ENCODE assay signal across 1 cellular context in genomic region chr12:1661553-1662335, GRCh38.
TF ChIP-seq lines count a peak whose summit lies in the region.

No MANE protein-coding gene starts in this region.

TF ChIP-seq in K562, 482 proteins besides CTCF, POLR2A, EP300 and RAD21 (continued from another document and continues in another):
- TF ChIP-seq BCOR (IDR thresholded peaks at IDR 0.05) (no peak), TAF1 (IDR thresholded peaks at IDR 0.05; ENCODE audit: control insufficient read depth, extremely low read depth, insufficient read depth, low read length, severe bottlenecking) (peak; percentile 50), MYBL2 (IDR thresholded peaks at IDR 0.05; ENCODE audit: low read depth) (no peak), MYBL2 (CRISPR knock-in tag; IDR thresholded peaks at IDR 0.05; ENCODE audit: borderline replicate concordance) (no peak), ZNF174 (CRISPR knock-in tag; IDR thresholded peaks at IDR 0.05) (no peak), ZNF184 (CRISPR knock-in tag; IDR thresholded peaks at IDR 0.05) (no peak), ZNF766 (CRISPR knock-in tag; conservative IDR thresholded peaks at IDR 0.05) (no peak), MEF2A (IDR thresholded peaks at IDR 0.05; ENCODE audit: control insufficient read depth, low read depth, low read length) (no peak), SNIP1 (IDR thresholded peaks at IDR 0.05; ENCODE audit: low read depth) (no peak), BRD9 (IDR thresholded peaks at IDR 0.05; ENCODE audit: low read depth, partially characterized antibody) (no peak), ZNF644 (tag; IDR thresholded peaks at IDR 0.05; ENCODE audit: low read depth) (no peak), XRCC4 (IDR thresholded peaks at IDR 0.05; ENCODE audit: extremely low read depth, insufficient read depth, insufficient read length) (no peak), TEAD2 (tag; IDR thresholded peaks at IDR 0.05) (no peak), DMBX1 (CRISPR knock-in tag; IDR thresholded peaks at IDR 0.05; ENCODE audit: borderline replicate concordance) (no peak), EWSR1 (IDR thresholded peaks at IDR 0.05; ENCODE audit: borderline replicate concordance, low read depth, partially characterized antibody) (no peak), CHD2 (IDR thresholded peaks at IDR 0.05; ENCODE audit: low read depth, low read length) (peak; percentile 30; the same call in 1 of the 2 replicates), EHMT2 (IDR thresholded peaks at IDR 0.05) (no peak), PHB2 (IDR thresholded peaks at IDR 0.05; ENCODE audit: low read depth) (no peak), EP400 (IDR thresholded peaks at IDR 0.05) (peak; percentile 74; the same call in 1 of the 2 replicates), ZNF121 (CRISPR knock-in tag; conservative IDR thresholded peaks at IDR 0.05) (no peak), ZNF586 (CRISPR knock-in tag; conservative IDR thresholded peaks at IDR 0.05) (no peak), ZNF699 (CRISPR knock-in tag; IDR thresholded peaks at IDR 0.05; ENCODE audit: insufficient replicate concordance) (no peak), RBM15 (IDR thresholded peaks at IDR 0.05; ENCODE audit: insufficient read depth, low read length) (no peak), ZZZ3 (IDR thresholded peaks at IDR 0.05) (no peak), TGIF2 (CRISPR knock-in tag; IDR thresholded peaks at IDR 0.05) (no peak), CREBBP (IDR thresholded peaks at IDR 0.05; ENCODE audit: low read depth, low read length) (no peak), SMARCA4 (IDR thresholded peaks at IDR 0.05) (no peak), ZNF75A (CRISPR knock-in tag; IDR thresholded peaks at IDR 0.05) (no peak), FOXA3 (CRISPR knock-in tag; conservative IDR thresholded peaks at IDR 0.05 in 1 of 2, IDR thresholded peaks at IDR 0.05 in 1 of 2) (no peak), ZNF280A (IDR thresholded peaks at IDR 0.05; ENCODE audit: low read depth, partially characterized antibody) (no peak), SP1 (CRISPR knock-in tag; IDR thresholded peaks at IDR 0.05) (peak; percentile 51), TCF7 (IDR thresholded peaks at IDR 0.05; ENCODE audit: borderline replicate concordance) (no peak), PHF8 (IDR thresholded peaks at IDR 0.05; ENCODE audit: borderline replicate concordance, low read length) (peak; percentile 52; the same call in 1 of the 2 replicates), THAP7 (CRISPR knock-in tag; IDR thresholded peaks at IDR 0.05) (no peak)
- TF ChIP-seq, protein P1, sequence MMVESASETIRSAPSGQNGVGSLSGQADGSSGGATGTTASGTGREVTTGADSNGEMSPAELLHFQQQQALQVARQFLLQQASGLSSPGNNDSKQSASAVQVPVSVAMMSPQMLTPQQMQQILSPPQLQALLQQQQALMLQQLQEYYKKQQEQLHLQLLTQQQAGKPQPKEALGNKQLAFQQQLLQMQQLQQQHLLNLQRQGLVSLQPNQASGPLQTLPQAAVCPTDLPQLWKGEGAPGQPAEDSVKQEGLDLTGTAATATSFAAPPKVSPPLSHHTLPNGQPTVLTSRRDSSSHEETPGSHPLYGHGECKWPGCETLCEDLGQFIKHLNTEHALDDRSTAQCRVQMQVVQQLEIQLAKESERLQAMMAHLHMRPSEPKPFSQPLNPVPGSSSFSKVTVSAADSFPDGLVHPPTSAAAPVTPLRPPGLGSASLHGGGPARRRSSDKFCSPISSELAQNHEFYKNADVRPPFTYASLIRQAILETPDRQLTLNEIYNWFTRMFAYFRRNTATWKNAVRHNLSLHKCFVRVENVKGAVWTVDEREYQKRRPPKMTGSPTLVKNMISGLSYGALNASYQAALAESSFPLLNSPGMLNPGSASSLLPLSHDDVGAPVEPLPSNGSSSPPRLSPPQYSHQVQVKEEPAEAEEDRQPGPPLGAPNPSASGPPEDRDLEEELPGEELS (CRISPR knock-in tag; IDR thresholded peaks at IDR 0.05; ENCODE audit: borderline replicate concordance): no peak
- TF ChIP-seq, protein P2, sequence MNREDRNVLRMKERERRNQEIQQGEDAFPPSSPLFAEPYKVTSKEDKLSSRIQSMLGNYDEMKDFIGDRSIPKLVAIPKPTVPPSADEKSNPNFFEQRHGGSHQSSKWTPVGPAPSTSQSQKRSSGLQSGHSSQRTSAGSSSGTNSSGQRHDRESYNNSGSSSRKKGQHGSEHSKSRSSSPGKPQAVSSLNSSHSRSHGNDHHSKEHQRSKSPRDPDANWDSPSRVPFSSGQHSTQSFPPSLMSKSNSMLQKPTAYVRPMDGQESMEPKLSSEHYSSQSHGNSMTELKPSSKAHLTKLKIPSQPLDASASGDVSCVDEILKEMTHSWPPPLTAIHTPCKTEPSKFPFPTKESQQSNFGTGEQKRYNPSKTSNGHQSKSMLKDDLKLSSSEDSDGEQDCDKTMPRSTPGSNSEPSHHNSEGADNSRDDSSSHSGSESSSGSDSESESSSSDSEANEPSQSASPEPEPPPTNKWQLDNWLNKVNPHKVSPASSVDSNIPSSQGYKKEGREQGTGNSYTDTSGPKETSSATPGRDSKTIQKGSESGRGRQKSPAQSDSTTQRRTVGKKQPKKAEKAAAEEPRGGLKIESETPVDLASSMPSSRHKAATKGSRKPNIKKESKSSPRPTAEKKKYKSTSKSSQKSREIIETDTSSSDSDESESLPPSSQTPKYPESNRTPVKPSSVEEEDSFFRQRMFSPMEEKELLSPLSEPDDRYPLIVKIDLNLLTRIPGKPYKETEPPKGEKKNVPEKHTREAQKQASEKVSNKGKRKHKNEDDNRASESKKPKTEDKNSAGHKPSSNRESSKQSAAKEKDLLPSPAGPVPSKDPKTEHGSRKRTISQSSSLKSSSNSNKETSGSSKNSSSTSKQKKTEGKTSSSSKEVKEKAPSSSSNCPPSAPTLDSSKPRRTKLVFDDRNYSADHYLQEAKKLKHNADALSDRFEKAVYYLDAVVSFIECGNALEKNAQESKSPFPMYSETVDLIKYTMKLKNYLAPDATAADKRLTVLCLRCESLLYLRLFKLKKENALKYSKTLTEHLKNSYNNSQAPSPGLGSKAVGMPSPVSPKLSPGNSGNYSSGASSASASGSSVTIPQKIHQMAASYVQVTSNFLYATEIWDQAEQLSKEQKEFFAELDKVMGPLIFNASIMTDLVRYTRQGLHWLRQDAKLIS (CRISPR knock-in tag; IDR thresholded peaks at IDR 0.05): no peak
- TF ChIP-seq, protein P3, sequence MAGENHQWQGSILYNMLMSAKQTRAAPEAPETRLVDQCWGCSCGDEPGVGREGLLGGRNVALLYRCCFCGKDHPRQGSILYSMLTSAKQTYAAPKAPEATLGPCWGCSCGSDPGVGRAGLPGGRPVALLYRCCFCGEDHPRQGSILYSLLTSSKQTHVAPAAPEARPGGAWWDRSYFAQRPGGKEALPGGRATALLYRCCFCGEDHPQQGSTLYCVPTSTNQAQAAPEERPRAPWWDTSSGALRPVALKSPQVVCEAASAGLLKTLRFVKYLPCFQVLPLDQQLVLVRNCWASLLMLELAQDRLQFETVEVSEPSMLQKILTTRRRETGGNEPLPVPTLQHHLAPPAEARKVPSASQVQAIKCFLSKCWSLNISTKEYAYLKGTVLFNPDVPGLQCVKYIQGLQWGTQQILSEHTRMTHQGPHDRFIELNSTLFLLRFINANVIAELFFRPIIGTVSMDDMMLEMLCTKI (IDR thresholded peaks at IDR 0.05; ENCODE audit: partially characterized antibody): no peak
- TF ChIP-seq, protein P4, sequence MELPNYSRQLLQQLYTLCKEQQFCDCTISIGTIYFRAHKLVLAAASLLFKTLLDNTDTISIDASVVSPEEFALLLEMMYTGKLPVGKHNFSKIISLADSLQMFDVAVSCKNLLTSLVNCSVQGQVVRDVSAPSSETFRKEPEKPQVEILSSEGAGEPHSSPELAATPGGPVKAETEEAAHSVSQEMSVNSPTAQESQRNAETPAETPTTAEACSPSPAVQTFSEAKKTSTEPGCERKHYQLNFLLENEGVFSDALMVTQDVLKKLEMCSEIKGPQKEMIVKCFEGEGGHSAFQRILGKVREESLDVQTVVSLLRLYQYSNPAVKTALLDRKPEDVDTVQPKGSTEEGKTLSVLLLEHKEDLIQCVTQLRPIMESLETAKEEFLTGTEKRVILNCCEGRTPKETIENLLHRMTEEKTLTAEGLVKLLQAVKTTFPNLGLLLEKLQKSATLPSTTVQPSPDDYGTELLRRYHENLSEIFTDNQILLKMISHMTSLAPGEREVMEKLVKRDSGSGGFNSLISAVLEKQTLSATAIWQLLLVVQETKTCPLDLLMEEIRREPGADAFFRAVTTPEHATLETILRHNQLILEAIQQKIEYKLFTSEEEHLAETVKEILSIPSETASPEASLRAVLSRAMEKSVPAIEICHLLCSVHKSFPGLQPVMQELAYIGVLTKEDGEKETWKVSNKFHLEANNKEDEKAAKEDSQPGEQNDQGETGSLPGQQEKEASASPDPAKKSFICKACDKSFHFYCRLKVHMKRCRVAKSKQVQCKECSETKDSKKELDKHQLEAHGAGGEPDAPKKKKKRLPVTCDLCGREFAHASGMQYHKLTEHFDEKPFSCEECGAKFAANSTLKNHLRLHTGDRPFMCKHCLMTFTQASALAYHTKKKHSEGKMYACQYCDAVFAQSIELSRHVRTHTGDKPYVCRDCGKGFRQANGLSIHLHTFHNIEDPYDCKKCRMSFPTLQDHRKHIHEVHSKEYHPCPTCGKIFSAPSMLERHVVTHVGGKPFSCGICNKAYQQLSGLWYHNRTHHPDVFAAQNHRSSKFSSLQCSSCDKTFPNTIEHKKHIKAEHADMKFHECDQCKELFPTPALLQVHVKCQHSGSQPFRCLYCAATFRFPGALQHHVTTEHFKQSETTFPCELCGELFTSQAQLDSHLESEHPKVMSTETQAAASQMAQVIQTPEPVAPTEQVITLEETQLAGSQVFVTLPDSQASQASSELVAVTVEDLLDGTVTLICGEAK (IDR thresholded peaks at IDR 0.05): peak; percentile 40; the same call in 1 of the 2 replicates
- TF ChIP-seq, protein P4 (CRISPR knock-in tag; IDR thresholded peaks at IDR 0.05): no peak
